Comparison of ENCODE assay signal across 20 cellular contexts in the genomic region with DNA sequence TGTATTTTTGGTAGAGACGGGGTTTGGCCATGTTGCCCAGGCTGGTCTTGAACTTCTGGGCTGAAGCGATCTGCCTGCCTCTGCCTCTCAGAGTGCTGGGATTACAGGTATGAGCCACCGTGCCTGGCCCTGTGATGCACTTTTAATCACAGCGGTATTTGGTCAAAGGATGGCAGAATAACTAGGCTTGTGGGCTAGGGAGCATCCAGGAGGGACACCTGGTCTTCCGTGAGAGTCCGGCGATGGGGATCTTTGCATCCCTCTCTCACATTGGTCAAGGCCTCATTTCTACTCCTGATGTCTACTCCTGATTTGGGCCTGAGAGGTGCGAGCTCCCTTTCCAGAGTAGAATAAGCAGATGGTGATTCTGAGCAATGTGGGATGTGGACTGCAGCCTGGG.
A peak's percentile ranks its signal among the peaks of the same experiment; 100 is the strongest.
DNase-seq lines count a peak whose midpoint lies in the region; ATAC-seq and TF ChIP-seq lines count a peak whose summit lies in the region.
"Had no signal": no experiment of that assay in that cellular context is flagged by ENCODE, and none has a peak within 500 bp of the region (broad histone marks: within the 10 kb centered on the region; RNA-seq: fewer than 3 reads in every experiment).

No MANE protein-coding gene starts in this region.

- peaks cover 54% of the 10 kb centered on the region for H3K36me3 Mint-ChIP-seq in activated T-cell treated with anti-CD3 and anti-CD28 coated beads, Interleukin-2, amount 50 U/mL, for 24 hours (ENCODE audit: low read depth)
- peaks cover 23% of the 10 kb centered on the region for H3K36me3 Mint-ChIP-seq in activated T-cell treated with anti-CD3 and anti-CD28 coated beads, Interleukin-2, amount 50 U/mL, for 4 hours (ENCODE audit: insufficient read depth)
- no peaks in the 10 kb centered on the region for H3K36me3 Mint-ChIP-seq in osteocyte (ENCODE audit: unreplicated experiment)

- H3K27me3 ChIP-seq in mesenchymal stem cell (ENCODE audit: control insufficient read depth in 1 of 2, insufficient read depth in 1 of 2, low read length in 2 of 2) (no peaks in the 10 kb centered on the region), dorsolateral prefrontal cortex (no peaks in the 10 kb centered on the region)
- H3K27me3 ChIP-seq: BE2C; BLaER1 treated with 17β-estradiol and CSF1 and Interleukin-3, amounts not matched to agents 10 nM and 100 nM had no signal

- peak overlapping the region; percentile 79 for H4K8ac ChIP-seq in mesenchymal stem cell (ENCODE audit: low read length)

- ATAC-seq in activated T-cell treated with anti-CD3 and anti-CD28 coated beads, Interleukin-2, amount 50 U/mL, for 4 hours, result no peak

- H3K9me3 ChIP-seq in mesenchymal stem cell (ENCODE audit: control insufficient read depth, low read length), result no peaks in the 10 kb centered on the region
- H3K9me3 ChIP-seq: BE2C, HAP-1 had no signal

- H2AFZ ChIP-seq in mesenchymal stem cell (ENCODE audit: low read depth, low read length), result no peak overlapping the region
- H2AFZ ChIP-seq: GM23248 had no signal

- no peak overlapping the region for H3K9ac ChIP-seq in mesenchymal stem cell (ENCODE audit: low read length)
- H3K9ac ChIP-seq: BLaER1 treated with 17β-estradiol and CSF1 and Interleukin-3, amounts not matched to agents 10 nM and 100 nM; GM23248 had no signal

- peak overlapping the region in 1 of 2 experiments; percentile 1 for H3K4ac ChIP-seq in mesenchymal stem cell (ENCODE audit: low read depth in 1 of 2, low read length in 2 of 2)

- H3K14ac ChIP-seq in mesenchymal stem cell (ENCODE audit: low read length in 2 of 2), result no peak overlapping the region

- H2BK12ac ChIP-seq in mesenchymal stem cell (ENCODE audit: low read length in 2 of 2), result peak overlapping the region; percentile 32 to 81

- peaks cover 23% of the 10 kb centered on the region for H3K4me1 ChIP-seq in mesenchymal stem cell (ENCODE audit: control insufficient read depth, insufficient read depth, low read depth, low read length)
- H3K4me1 ChIP-seq: HAP-1 had no signal

- TF ChIP-seq CTCF in osteocyte (IDR thresholded peaks at IDR 0.05) (no peak), dorsolateral prefrontal cortex (IDR thresholded peaks at IDR 0.05 in 54 of 56, conservative IDR thresholded peaks at IDR 0.05 in 2 of 56; ENCODE audit: low read depth in 1 of 56, partially characterized antibody in 56 of 56) (no peak)

- H3K36me3 ChIP-seq in mesenchymal stem cell (ENCODE audit: control insufficient read depth in 1 of 2, insufficient read depth in 2 of 2, low read depth in 1 of 2, low read length in 2 of 2), result peaks cover 0 to 5% of the 10 kb centered on the region in 2 experiments
- H3K36me3 ChIP-seq: BE2C, HAP-1 had no signal

- peak overlapping the region; percentile 44 for H3K27ac Mint-ChIP-seq in activated T-cell treated with anti-CD3 and anti-CD28 coated beads, Interleukin-2, amount 50 U/mL, for 24 hours
- H3K27ac Mint-ChIP-seq in osteocyte (ENCODE audit: unreplicated experiment), result no peak overlapping the region
- H3K27ac Mint-ChIP-seq: HFFc6 had no signal

- H3K23ac ChIP-seq in mesenchymal stem cell (ENCODE audit: low read length in 2 of 2), result no peak overlapping the region

- peak overlapping the region; percentile 81 for H4K91ac ChIP-seq in mesenchymal stem cell (ENCODE audit: low read length)

- DNase-seq in activated T-cell treated with anti-CD3 and anti-CD28 coated beads, Interleukin-2, amount 50 U/mL, for 24 hours, result no peak
- DNase-seq in activated T-cell treated with anti-CD3 and anti-CD28 coated beads, Interleukin-2, amount 50 U/mL, for 4 hours, result no peak
- no peak for DNase-seq in mesenchymal stem cell
- DNase-seq in osteocyte (ENCODE audit: extremely low spot score, unreplicated experiment), result peak; percentile 56
- DNase-seq in dorsolateral prefrontal cortex, result no peak
- DNase-seq in islet precursor cell, result no peak
- DNase-seq in germinal center (ENCODE audit: low spot score), result no peak
- DNase-seq: AML-193; BE2C; Calu3; CD4-positive, alpha-beta memory T cell; COR-L47; DMS53; GF-D8; GM23248; HFFc6 had no signal

- no peaks in the 10 kb centered on the region for H3K27me3 Mint-ChIP-seq in activated T-cell treated with anti-CD3 and anti-CD28 coated beads, Interleukin-2, amount 50 U/mL, for 24 hours
- no peaks in the 10 kb centered on the region for H3K27me3 Mint-ChIP-seq in activated T-cell treated with anti-CD3 and anti-CD28 coated beads, Interleukin-2, amount 50 U/mL, for 4 hours (ENCODE audit: low read depth)
- no peaks in the 10 kb centered on the region for H3K27me3 Mint-ChIP-seq in osteocyte (ENCODE audit: unreplicated experiment)
- H3K27me3 Mint-ChIP-seq: CD4-positive, alpha-beta memory T cell had no signal

- H3K27ac ChIP-seq in mesenchymal stem cell (ENCODE audit: low read length, poor library complexity, severe bottlenecking) (no peak overlapping the region), dorsolateral prefrontal cortex (no peak overlapping the region)
- H3K27ac ChIP-seq: 22Rv1; BLaER1 treated with 17β-estradiol and CSF1 and Interleukin-3, amounts not matched to agents 10 nM and 100 nM; GM23248 had no signal

- H2BK120ac ChIP-seq in mesenchymal stem cell (ENCODE audit: low read depth, low read length), result no peak overlapping the region

- H3K4me2 ChIP-seq in mesenchymal stem cell (ENCODE audit: low read length, poor library complexity, severe bottlenecking), result no peak overlapping the region
- H3K4me2 ChIP-seq: BLaER1 treated with 17β-estradiol and CSF1 and Interleukin-3, amounts not matched to agents 10 nM and 100 nM had no signal

- peak overlapping the region; percentile 2 for H2AK5ac ChIP-seq in mesenchymal stem cell (ENCODE audit: low read length, severe bottlenecking)

- H3K9me3 Mint-ChIP-seq in activated T-cell treated with anti-CD3 and anti-CD28 coated beads, Interleukin-2, amount 50 U/mL, for 24 hours, result peaks cover 2% of the 10 kb centered on the region
- no peaks in the 10 kb centered on the region for H3K9me3 Mint-ChIP-seq in activated T-cell treated with anti-CD3 and anti-CD28 coated beads, Interleukin-2, amount 50 U/mL, for 4 hours
- H3K9me3 Mint-ChIP-seq in osteocyte (ENCODE audit: unreplicated experiment), result no peaks in the 10 kb centered on the region
- H3K9me3 Mint-ChIP-seq: HFFc6 had no signal

- H3K4me3 ChIP-seq in mesenchymal stem cell (ENCODE audit: insufficient read depth in 1 of 2, low read depth in 1 of 2, low read length in 2 of 2) (no peak overlapping the region), dorsolateral prefrontal cortex (no peak overlapping the region)
- H3K4me3 ChIP-seq: BLaER1 treated with 17β-estradiol and CSF1 and Interleukin-3, amounts not matched to agents 10 nM and 100 nM; GM23248; HAP-1 had no signal

- no peak overlapping the region for H2BK5ac ChIP-seq in mesenchymal stem cell (ENCODE audit: low read depth, low read length, poor library complexity, severe bottlenecking)

- H3K79me1 ChIP-seq in mesenchymal stem cell (replicated peaks; ENCODE audit: low read length, poor library complexity, severe bottlenecking), result peaks cover 41% of the 10 kb centered on the region

- WGBS in mesenchymal stem cell, result 96% methylated on average over 8 of the region's 8 CpGs

- H3K4me3 Mint-ChIP-seq in activated T-cell treated with anti-CD3 and anti-CD28 coated beads, Interleukin-2, amount 50 U/mL, for 24 hours, result no peak overlapping the region
- no peak overlapping the region for H3K4me3 Mint-ChIP-seq in activated T-cell treated with anti-CD3 and anti-CD28 coated beads, Interleukin-2, amount 50 U/mL, for 4 hours
- no peak overlapping the region for H3K4me3 Mint-ChIP-seq in osteocyte (ENCODE audit: unreplicated experiment)
- H3K4me3 Mint-ChIP-seq: CD14-positive monocyte, HFFc6 had no signal

- H2BK15ac ChIP-seq in mesenchymal stem cell (ENCODE audit: low read depth, poor library complexity, severe bottlenecking), result no peak overlapping the region

- intact Hi-C loops in dorsolateral prefrontal cortex (cut with DNase I), result loop anchor here in 1 of 2 donors (10.0 kb wide), 1 partner anchor 98 kb away; no protein-coding TSS in a partner anchor

- H3K18ac ChIP-seq in mesenchymal stem cell (ENCODE audit: low read depth in 1 of 2, low read length in 2 of 2), result peak overlapping the region; percentile 50 to 75

- peaks cover 26% of the 10 kb centered on the region for H3K4me1 Mint-ChIP-seq in activated T-cell treated with anti-CD3 and anti-CD28 coated beads, Interleukin-2, amount 50 U/mL, for 24 hours (ENCODE audit: low read depth)
- H3K4me1 Mint-ChIP-seq in activated T-cell treated with anti-CD3 and anti-CD28 coated beads, Interleukin-2, amount 50 U/mL, for 4 hours (ENCODE audit: low read depth), result peaks cover 19% of the 10 kb centered on the region
- peaks cover 54% of the 10 kb centered on the region for H3K4me1 Mint-ChIP-seq in osteocyte (ENCODE audit: unreplicated experiment)
